1 cellular context compared by ENCODE assay signal in the genomic region with DNA sequence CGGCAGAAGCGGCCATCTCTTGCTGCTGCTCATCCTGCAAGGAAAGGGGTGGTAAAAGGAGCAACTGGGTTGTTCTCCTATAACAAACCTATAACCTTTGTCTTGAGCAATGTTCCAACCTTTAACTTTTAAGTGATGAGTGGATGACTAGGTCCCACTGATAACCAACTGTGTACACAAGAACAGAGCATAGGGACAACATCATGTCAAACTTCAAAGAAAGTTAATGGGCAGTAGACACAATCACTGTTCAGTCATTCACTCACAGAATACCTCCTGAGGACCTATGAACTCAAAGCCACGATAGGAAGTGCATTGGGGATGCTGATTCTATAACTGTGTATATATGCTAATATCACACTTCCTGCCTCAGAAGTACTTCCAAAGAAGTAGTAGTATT.
TF ChIP-seq lines count a peak whose summit lies in the region.

No MANE protein-coding gene starts in this region.

TF ChIP-seq in HepG2, 621 proteins besides CTCF, POLR2A, EP300 and RAD21 (continued from another document and continues in another):
- TF ChIP-seq ZNF44 (CRISPR knock-in tag; IDR thresholded peaks at IDR 0.05) (no peak), HDAC2 (CRISPR knock-in tag; IDR thresholded peaks at IDR 0.05) (peak; percentile 98), ZMYM3 (CRISPR knock-in tag; IDR thresholded peaks at IDR 0.05) (no peak), ZNF660 (CRISPR knock-in tag; IDR thresholded peaks at IDR 0.05; ENCODE audit: borderline replicate concordance, low read depth) (no peak), ZNF337 (CRISPR knock-in tag; IDR thresholded peaks at IDR 0.05; ENCODE audit: borderline replicate concordance, low read depth) (no peak), PHF8 (CRISPR knock-in tag; IDR thresholded peaks at IDR 0.05) (no peak), CAMTA2 (CRISPR knock-in tag; IDR thresholded peaks at IDR 0.05; ENCODE audit: borderline replicate concordance) (no peak), ZFP36 (IDR thresholded peaks at IDR 0.05; ENCODE audit: borderline replicate concordance, low read depth, low read length, partially characterized antibody) (no peak), NCOA1 (CRISPR knock-in tag; IDR thresholded peaks at IDR 0.05) (no peak), SETDB1 (CRISPR knock-in tag; IDR thresholded peaks at IDR 0.05; ENCODE audit: borderline replicate concordance) (no peak), ZFP36L2 (CRISPR knock-in tag; IDR thresholded peaks at IDR 0.05) (no peak), EZH2 (conservative IDR thresholded peaks at IDR 0.05; ENCODE audit: low read depth, low read length) (no peak), ZNF850 (CRISPR knock-in tag; conservative IDR thresholded peaks at IDR 0.05) (no peak), ZNF543 (CRISPR knock-in tag; IDR thresholded peaks at IDR 0.05) (no peak), CENPX (CRISPR knock-in tag; IDR thresholded peaks at IDR 0.05) (no peak), PRMT3 (CRISPR knock-in tag; IDR thresholded peaks at IDR 0.05; ENCODE audit: borderline replicate concordance, low read depth) (no peak), NFYB (CRISPR knock-in tag; IDR thresholded peaks at IDR 0.05) (no peak), ZNF292 (CRISPR knock-in tag; IDR thresholded peaks at IDR 0.05; ENCODE audit: borderline replicate concordance, low read depth) (peak; percentile 68), FOSL2 (CRISPR knock-in tag; IDR thresholded peaks at IDR 0.05) (peak; percentile 96), ZBTB20 (CRISPR knock-in tag; IDR thresholded peaks at IDR 0.05; ENCODE audit: borderline replicate concordance, low read depth) (peak; percentile 67; the same call in 1 of the 2 replicates), ZZZ3 (CRISPR knock-in tag; IDR thresholded peaks at IDR 0.05; ENCODE audit: borderline replicate concordance) (no peak), RFXAP (CRISPR knock-in tag; IDR thresholded peaks at IDR 0.05; ENCODE audit: borderline replicate concordance) (no peak), JDP2 (CRISPR knock-in tag; IDR thresholded peaks at IDR 0.05; ENCODE audit: borderline replicate concordance) (no peak), RFX3 (CRISPR knock-in tag; IDR thresholded peaks at IDR 0.05) (no peak), ZSCAN31 (CRISPR knock-in tag; IDR thresholded peaks at IDR 0.05; ENCODE audit: low read depth) (no peak), ZNF253 (CRISPR knock-in tag; IDR thresholded peaks at IDR 0.05; ENCODE audit: borderline replicate concordance) (no peak), HNF4A (CRISPR knock-in tag; IDR thresholded peaks at IDR 0.05) (peak; percentile 81), SATB2 (CRISPR knock-in tag; IDR thresholded peaks at IDR 0.05) (no peak), RFX5 (IDR thresholded peaks at IDR 0.05; ENCODE audit: low read depth, low read length) (no peak), NONO (IDR thresholded peaks at IDR 0.05) (no peak), NONO (CRISPR knock-in tag; conservative IDR thresholded peaks at IDR 0.05) (peak; percentile 64), GABPA (IDR thresholded peaks at IDR 0.05; ENCODE audit: low read depth, low read length) (no peak), GABPA (CRISPR knock-in tag; IDR thresholded peaks at IDR 0.05; ENCODE audit: low read depth) (0 out of 2 replicates have a peak, but pooled peaks have one; percentile 35), YEATS4 (CRISPR knock-in tag; IDR thresholded peaks at IDR 0.05; ENCODE audit: borderline replicate concordance) (no peak), FOXM1 (CRISPR knock-in tag; IDR thresholded peaks at IDR 0.05) (no peak), MYC (CRISPR knock-in tag; IDR thresholded peaks at IDR 0.05; ENCODE audit: borderline replicate concordance) (no peak), ZBTB3 (CRISPR knock-in tag; IDR thresholded peaks at IDR 0.05; ENCODE audit: borderline replicate concordance, low read depth) (no peak), ZNF432 (CRISPR knock-in tag; IDR thresholded peaks at IDR 0.05; ENCODE audit: borderline replicate concordance) (no peak), ZNF777 (CRISPR knock-in tag; IDR thresholded peaks at IDR 0.05) (no peak), ZNF460 (CRISPR knock-in tag; IDR thresholded peaks at IDR 0.05; ENCODE audit: borderline replicate concordance) (no peak; the same call in 1 of the 2 replicates)
- TF ChIP-seq, protein P1, sequence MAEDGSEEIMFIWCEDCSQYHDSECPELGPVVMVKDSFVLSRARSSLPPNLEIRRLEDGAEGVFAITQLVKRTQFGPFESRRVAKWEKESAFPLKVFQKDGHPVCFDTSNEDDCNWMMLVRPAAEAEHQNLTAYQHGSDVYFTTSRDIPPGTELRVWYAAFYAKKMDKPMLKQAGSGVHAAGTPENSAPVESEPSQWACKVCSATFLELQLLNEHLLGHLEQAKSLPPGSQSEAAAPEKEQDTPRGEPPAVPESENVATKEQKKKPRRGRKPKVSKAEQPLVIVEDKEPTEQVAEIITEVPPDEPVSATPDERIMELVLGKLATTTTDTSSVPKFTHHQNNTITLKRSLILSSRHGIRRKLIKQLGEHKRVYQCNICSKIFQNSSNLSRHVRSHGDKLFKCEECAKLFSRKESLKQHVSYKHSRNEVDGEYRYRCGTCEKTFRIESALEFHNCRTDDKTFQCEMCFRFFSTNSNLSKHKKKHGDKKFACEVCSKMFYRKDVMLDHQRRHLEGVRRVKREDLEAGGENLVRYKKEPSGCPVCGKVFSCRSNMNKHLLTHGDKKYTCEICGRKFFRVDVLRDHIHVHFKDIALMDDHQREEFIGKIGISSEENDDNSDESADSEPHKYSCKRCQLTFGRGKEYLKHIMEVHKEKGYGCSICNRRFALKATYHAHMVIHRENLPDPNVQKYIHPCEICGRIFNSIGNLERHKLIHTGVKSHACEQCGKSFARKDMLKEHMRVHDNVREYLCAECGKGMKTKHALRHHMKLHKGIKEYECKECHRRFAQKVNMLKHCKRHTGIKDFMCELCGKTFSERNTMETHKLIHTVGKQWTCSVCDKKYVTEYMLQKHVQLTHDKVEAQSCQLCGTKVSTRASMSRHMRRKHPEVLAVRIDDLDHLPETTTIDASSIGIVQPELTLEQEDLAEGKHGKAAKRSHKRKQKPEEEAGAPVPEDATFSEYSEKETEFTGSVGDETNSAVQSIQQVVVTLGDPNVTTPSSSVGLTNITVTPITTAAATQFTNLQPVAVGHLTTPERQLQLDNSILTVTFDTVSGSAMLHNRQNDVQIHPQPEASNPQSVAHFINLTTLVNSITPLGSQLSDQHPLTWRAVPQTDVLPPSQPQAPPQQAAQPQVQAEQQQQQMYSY (CRISPR knock-in tag; IDR thresholded peaks at IDR 0.05) = no peak
- TF ChIP-seq, protein P2, sequence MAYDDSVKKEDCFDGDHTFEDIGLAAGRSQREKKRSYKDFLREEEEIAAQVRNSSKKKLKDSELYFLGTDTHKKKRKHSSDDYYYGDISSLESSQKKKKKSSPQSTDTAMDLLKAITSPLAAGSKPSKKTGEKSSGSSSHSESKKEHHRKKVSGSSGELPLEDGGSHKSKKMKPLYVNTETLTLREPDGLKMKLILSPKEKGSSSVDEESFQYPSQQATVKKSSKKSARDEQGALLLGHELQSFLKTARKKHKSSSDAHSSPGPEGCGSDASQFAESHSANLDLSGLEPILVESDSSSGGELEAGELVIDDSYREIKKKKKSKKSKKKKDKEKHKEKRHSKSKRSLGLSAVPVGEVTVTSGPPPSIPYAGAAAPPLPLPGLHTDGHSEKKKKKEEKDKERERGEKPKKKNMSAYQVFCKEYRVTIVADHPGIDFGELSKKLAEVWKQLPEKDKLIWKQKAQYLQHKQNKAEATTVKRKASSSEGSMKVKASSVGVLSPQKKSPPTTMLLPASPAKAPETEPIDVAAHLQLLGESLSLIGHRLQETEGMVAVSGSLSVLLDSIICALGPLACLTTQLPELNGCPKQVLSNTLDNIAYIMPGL (CRISPR knock-in tag; IDR thresholded peaks at IDR 0.05; ENCODE audit: borderline replicate concordance in 1 of 2, low read depth in 1 of 2) = no peak
- TF ChIP-seq, protein P3, sequence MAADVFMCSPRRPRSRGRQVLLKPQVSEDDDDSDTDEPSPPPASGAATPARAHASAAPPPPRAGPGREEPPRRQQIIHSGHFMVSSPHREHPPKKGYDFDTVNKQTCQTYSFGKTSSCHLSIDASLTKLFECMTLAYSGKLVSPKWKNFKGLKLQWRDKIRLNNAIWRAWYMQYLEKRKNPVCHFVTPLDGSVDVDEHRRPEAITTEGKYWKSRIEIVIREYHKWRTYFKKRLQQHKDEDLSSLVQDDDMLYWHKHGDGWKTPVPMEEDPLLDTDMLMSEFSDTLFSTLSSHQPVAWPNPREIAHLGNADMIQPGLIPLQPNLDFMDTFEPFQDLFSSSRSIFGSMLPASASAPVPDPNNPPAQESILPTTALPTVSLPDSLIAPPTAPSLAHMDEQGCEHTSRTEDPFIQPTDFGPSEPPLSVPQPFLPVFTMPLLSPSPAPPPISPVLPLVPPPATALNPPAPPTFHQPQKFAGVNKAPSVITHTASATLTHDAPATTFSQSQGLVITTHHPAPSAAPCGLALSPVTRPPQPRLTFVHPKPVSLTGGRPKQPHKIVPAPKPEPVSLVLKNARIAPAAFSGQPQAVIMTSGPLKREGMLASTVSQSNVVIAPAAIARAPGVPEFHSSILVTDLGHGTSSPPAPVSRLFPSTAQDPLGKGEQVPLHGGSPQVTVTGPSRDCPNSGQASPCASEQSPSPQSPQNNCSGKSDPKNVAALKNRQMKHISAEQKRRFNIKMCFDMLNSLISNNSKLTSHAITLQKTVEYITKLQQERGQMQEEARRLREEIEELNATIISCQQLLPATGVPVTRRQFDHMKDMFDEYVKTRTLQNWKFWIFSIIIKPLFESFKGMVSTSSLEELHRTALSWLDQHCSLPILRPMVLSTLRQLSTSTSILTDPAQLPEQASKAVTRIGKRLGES (CRISPR knock-in tag; IDR thresholded peaks at IDR 0.05; ENCODE audit: borderline replicate concordance) = no peak
- TF ChIP-seq, protein P4, sequence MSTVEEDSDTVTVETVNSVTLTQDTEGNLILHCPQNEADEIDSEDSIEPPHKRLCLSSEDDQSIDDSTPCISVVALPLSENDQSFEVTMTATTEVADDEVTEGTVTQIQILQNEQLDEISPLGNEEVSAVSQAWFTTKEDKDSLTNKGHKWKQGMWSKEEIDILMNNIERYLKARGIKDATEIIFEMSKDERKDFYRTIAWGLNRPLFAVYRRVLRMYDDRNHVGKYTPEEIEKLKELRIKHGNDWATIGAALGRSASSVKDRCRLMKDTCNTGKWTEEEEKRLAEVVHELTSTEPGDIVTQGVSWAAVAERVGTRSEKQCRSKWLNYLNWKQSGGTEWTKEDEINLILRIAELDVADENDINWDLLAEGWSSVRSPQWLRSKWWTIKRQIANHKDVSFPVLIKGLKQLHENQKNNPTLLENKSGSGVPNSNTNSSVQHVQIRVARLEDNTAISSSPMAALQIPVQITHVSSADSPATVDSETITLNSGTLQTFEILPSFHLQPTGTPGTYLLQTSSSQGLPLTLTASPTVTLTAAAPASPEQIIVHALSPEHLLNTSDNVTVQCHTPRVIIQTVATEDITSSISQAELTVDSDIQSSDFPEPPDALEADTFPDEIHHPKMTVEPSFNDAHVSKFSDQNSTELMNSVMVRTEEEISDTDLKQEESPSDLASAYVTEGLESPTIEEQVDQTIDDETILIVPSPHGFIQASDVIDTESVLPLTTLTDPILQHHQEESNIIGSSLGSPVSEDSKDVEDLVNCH (CRISPR knock-in tag; IDR thresholded peaks at IDR 0.05) = no peak
- TF ChIP-seq, protein P5, sequence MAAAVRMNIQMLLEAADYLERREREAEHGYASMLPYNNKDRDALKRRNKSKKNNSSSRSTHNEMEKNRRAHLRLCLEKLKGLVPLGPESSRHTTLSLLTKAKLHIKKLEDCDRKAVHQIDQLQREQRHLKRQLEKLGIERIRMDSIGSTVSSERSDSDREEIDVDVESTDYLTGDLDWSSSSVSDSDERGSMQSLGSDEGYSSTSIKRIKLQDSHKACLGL (CRISPR knock-in tag; IDR thresholded peaks at IDR 0.05) = no peak
- TF ChIP-seq, protein P6, sequence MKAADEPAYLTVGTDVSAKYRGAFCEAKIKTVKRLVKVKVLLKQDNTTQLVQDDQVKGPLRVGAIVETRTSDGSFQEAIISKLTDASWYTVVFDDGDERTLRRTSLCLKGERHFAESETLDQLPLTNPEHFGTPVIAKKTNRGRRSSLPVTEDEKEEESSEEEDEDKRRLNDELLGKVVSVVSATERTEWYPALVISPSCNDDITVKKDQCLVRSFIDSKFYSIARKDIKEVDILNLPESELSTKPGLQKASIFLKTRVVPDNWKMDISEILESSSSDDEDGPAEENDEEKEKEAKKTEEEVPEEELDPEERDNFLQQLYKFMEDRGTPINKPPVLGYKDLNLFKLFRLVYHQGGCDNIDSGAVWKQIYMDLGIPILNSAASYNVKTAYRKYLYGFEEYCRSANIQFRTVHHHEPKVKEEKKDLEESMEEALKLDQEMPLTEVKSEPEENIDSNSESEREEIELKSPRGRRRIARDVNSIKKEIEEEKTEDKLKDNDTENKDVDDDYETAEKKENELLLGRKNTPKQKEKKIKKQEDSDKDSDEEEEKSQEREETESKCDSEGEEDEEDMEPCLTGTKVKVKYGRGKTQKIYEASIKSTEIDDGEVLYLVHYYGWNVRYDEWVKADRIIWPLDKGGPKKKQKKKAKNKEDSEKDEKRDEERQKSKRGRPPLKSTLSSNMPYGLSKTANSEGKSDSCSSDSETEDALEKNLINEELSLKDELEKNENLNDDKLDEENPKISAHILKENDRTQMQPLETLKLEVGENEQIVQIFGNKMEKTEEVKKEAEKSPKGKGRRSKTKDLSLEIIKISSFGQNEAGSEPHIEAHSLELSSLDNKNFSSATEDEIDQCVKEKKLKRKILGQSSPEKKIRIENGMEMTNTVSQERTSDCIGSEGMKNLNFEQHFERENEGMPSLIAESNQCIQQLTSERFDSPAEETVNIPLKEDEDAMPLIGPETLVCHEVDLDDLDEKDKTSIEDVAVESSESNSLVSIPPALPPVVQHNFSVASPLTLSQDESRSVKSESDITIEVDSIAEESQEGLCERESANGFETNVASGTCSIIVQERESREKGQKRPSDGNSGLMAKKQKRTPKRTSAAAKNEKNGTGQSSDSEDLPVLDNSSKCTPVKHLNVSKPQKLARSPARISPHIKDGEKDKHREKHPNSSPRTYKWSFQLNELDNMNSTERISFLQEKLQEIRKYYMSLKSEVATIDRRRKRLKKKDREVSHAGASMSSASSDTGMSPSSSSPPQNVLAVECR (CRISPR knock-in tag; IDR thresholded peaks at IDR 0.05; ENCODE audit: borderline replicate concordance) = no peak
- TF ChIP-seq, protein P7, sequence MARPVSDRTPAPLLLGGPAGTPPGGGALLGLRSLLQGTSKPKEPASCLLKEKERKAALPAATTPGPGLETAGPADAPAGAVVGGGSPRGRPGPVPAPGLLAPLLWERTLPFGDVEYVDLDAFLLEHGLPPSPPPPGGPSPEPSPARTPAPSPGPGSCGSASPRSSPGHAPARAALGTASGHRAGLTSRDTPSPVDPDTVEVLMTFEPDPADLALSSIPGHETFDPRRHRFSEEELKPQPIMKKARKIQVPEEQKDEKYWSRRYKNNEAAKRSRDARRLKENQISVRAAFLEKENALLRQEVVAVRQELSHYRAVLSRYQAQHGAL (CRISPR knock-in tag; IDR thresholded peaks at IDR 0.05; ENCODE audit: not compliant biosample characterization) = no peak
